Comparison of ENCODE assay signal across 22 cellular contexts in the genomic region with DNA sequence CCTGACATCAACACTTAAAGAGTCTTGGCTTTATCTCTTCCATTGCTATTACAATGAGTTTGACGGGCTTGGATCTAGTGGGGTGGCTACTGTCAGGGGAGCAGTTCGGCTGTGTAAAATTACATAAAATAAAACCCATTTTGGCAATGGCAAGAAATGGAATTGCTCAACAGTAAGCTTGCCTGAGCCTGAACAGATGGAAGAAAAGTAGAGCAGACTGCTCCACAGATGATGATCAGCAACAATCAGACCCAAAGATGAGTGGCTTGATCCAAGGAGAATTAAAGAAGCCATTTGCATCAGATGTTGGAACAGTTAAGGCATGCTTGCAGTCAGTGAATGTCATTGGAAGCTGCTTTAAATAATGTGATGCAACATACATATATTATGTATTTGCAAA.
DNase-seq lines count a peak whose midpoint lies in the region; FAIRE-seq and TF ChIP-seq lines count a peak whose summit lies in the region.
"Had no signal": no experiment of that assay in that cellular context is flagged by ENCODE, and none has a peak within 500 bp of the region (broad histone marks: within the 10 kb centered on the region; RNA-seq: fewer than 3 reads in every experiment).

No MANE protein-coding gene starts in this region.

- no peaks in the 10 kb centered on the region for H3K4me1 ChIP-seq in thyroid gland
- H3K4me1 ChIP-seq: A549, BLaER1, HAP-1 had no signal

- no peaks in the 10 kb centered on the region for H3K9me3 ChIP-seq in thyroid gland
- H3K9me3 ChIP-seq: A549, BLaER1, HAP-1, MG63 had no signal

- no peak overlapping the region for H3K4me3 ChIP-seq in thyroid gland (replicated peaks in 1 of 3)
- H3K4me3 ChIP-seq: A549, BLaER1, HAP-1, MG63, SK-N-MC had no signal

- WGBS in thyroid gland, 2 donors, result 58 to 78% methylated on average over 2 of the region's 2 CpGs

- no peak for TF ChIP-seq POLR2A in thyroid gland (IDR thresholded peaks at IDR 0.05)

- no peaks in the 10 kb centered on the region for H3K27me3 ChIP-seq in thyroid gland
- H3K27me3 ChIP-seq: BLaER1, MG63 had no signal

- no peak for DNase-seq in D721Med (ENCODE audit: insufficient read length, low spot score)
- peak; percentile 43 for DNase-seq in NCI-H1694 treated with DMSO at 0.1 percent for 48 hours (lab: John Stamatoyannopoulos, UW)
- DNase-seq in cerebellar nuclear complex (lab: John Stamatoyannopoulos, UW), result peak; percentile 1 to 24
- DNase-seq in pons (ENCODE audit: low spot score), result peak; percentile 11
- no peak for DNase-seq in thyroid gland
- DNase-seq in NCI-H526 treated with DMSO at 0.1 percent for 48 hours (lab: John Stamatoyannopoulos, UW), result no peak
- DNase-seq in DMS79 treated with DMSO at 0.1 percent for 48 hours (lab: John Stamatoyannopoulos, UW), result no peak
- DNase-seq: Calu3; CD4-positive, alpha-beta memory T cell; DND-41; Kasumi-1; MG63; NCI-H1048; NCI-H1436; NCI-H2081 treated with DMSO at 0.1 percent for 48 hours; NCI-H69; Right ventricle myocardium superior had no signal

- H3K36me3 ChIP-seq in thyroid gland, result no peaks in the 10 kb centered on the region
- H3K36me3 ChIP-seq: BLaER1, HAP-1, MG63 had no signal

- TF ChIP-seq CTCF in D721Med (IDR thresholded peaks at IDR 0.05; ENCODE audit: insufficient read depth, missing control alignments), result no peak
- TF ChIP-seq CTCF in thyroid gland (IDR thresholded peaks at IDR 0.05), result no peak

- H3K27ac ChIP-seq in thyroid gland, result no peak overlapping the region
- H3K27ac ChIP-seq: A549, BLaER1, SK-N-MC had no signal

- FAIRE-seq in D721Med (lab: Jason Lieb, UNC), result peak; percentile 86
- FAIRE-seq: A549, G401.6 had no signal

- intact Hi-C loops in thyroid gland (cut with DNase I), result no loop called here

Comparison
In these comparisons a context has a peak if more than half of its experiments do, and no peak if none do; other contexts are left out.
1. DNase-seq: peak in NCI-H1694 treated with DMSO at 0.1 percent for 48 hours (single experiment), cerebellar nuclear complex (2 of 2) and pons (single experiment); none in D721Med (single experiment), thyroid gland (0 of 2), NCI-H526 treated with DMSO at 0.1 percent for 48 hours (single experiment) and DMS79 treated with DMSO at 0.1 percent for 48 hours (single experiment).